Comparison of ENCODE assay signal across 17 cellular contexts in genomic region chr15:75038948-75039533, GRCh38.
"Had no signal": no experiment of that assay in that cellular context is flagged by ENCODE, and none has a peak within 500 bp of the region (broad histone marks: within the 10 kb centered on the region; RNA-seq: fewer than 3 reads in every experiment).

No MANE protein-coding gene starts in this region.

- DNase-seq: activated CD4-positive, alpha-beta T cell treated with anti-CD3 and anti-CD28 coated beads, Interleukin-2, amount 50 U/mL, for 1 hour; activated naive CD4-positive, alpha-beta T cell treated with anti-CD3 and anti-CD28 coated beads, Interleukin-2, amount 10 ng/mL, durations not matched to agents 7 days and 5 days; adrenal gland; caudate nucleus; cortex of kidney; effector memory CD4-positive, alpha-beta T cell; left ventricle myocardium superior; midbrain; pancreas; retina; stimulated activated CD4-positive, alpha-beta T cell treated with anti-CD3 and anti-CD28 coated beads, Interleukin-4, amount 100 ng/mL, for 1 hour; stimulated activated CD8-positive, alpha-beta memory T cell treated with anti-CD3 and anti-CD28 coated beads, Interleukin-4, amount 100 ng/mL, for 48 hours; stimulated activated naive CD8-positive, alpha-beta T cell treated with anti-CD3 and anti-CD28 coated beads, Interleukin-15, amount 100 ng/mL, for 72 hours had no signal

- H3K27me3 ChIP-seq: adrenal gland, hepatocyte, pancreas had no signal

- FAIRE-seq: pancreas, urothelium cell line had no signal

- H3K9me3 Mint-ChIP-seq: activated naive CD4-positive, alpha-beta T cell treated with anti-CD3 and anti-CD28 coated beads, Interleukin-2, amount 10 ng/mL, durations not matched to agents 7 days and 5 days; stimulated activated naive CD8-positive, alpha-beta T cell treated with anti-CD3 and anti-CD28 coated beads, Interleukin-15, amount 100 ng/mL, for 72 hours had no signal

- H2AFZ ChIP-seq: hepatocyte had no signal

- H3K27ac Mint-ChIP-seq: activated naive CD4-positive, alpha-beta T cell treated with anti-CD3 and anti-CD28 coated beads, Interleukin-2, amount 10 ng/mL, durations not matched to agents 7 days and 5 days had no signal

- H3K4me3 ChIP-seq: adrenal gland, hepatocyte, pancreas, thoracic aorta had no signal

- H3K4me2 ChIP-seq: hepatocyte had no signal

- H3K36me3 ChIP-seq: adrenal gland, pancreas, thoracic aorta had no signal

- ATAC-seq: left ventricle myocardium superior; pancreas; stimulated activated naive CD8-positive, alpha-beta T cell treated with anti-CD3 and anti-CD28 coated beads, Interleukin-15, amount 100 ng/mL, for 72 hours had no signal

- H3K9me3 ChIP-seq: adrenal gland, pancreas, thoracic aorta had no signal

- H3K27me3 Mint-ChIP-seq: activated naive CD4-positive, alpha-beta T cell treated with anti-CD3 and anti-CD28 coated beads, Interleukin-2, amount 10 ng/mL, durations not matched to agents 7 days and 5 days; stimulated activated naive CD8-positive, alpha-beta T cell treated with anti-CD3 and anti-CD28 coated beads, Interleukin-15, amount 100 ng/mL, for 72 hours had no signal

- H3K27ac ChIP-seq: adrenal gland, epithelial cell of prostate, hepatocyte, pancreas, thoracic aorta had no signal

- H3K4me3 Mint-ChIP-seq: activated naive CD4-positive, alpha-beta T cell treated with anti-CD3 and anti-CD28 coated beads, Interleukin-2, amount 10 ng/mL, durations not matched to agents 7 days and 5 days; stimulated activated naive CD8-positive, alpha-beta T cell treated with anti-CD3 and anti-CD28 coated beads, Interleukin-15, amount 100 ng/mL, for 72 hours had no signal
